In genomic region chr11:130180491-130180890, GRCh38 we compare ENCODE assay signal across 8 cellular contexts. TPM values are rescaled to one million over a fixed set of nuclear protein-coding genes. Genes with fewer than 3 reads are reported as not detected.
DNase-seq lines count a peak whose midpoint lies in the region; ATAC-seq and TF ChIP-seq lines count a peak whose summit lies in the region.

No MANE protein-coding gene starts in this region.

- H4K20me1 ChIP-seq in OCI-LY1 (ENCODE audit: insufficient read depth, low read length) = no peaks in the 10 kb centered on the region

- DNase-seq in heart left ventricle = no peak
- no peak for DNase-seq in cardiac septum (ENCODE audit: low spot score)
- peak; percentile 47 for DNase-seq in glomerular visceral epithelial cell (ENCODE audit: extremely low spot score)
- peak; percentile 41 to 47 for DNase-seq in thyroid gland
- no peak for DNase-seq in NCI-H1105 treated with DMSO at 0.1 percent for 48 hours (lab: John Stamatoyannopoulos, UW)
- no peak for DNase-seq in NCI-H774 (lab: John Stamatoyannopoulos, UW)

- peaks cover 4% of the 10 kb centered on the region; the same call in 1 of the 2 replicates for H3F3A ChIP-seq in OCI-LY1 (ENCODE audit: insufficient read depth, low read length)

- TF ChIP-seq POLR2A in heart left ventricle (IDR thresholded peaks at IDR 0.05) = no peak
- TF ChIP-seq POLR2A in thyroid gland (IDR thresholded peaks at IDR 0.05) = no peak

- peaks cover 61% of the 10 kb centered on the region for H3K79me2 ChIP-seq in OCI-LY1 (ENCODE audit: insufficient read depth, low read length)

- no peak for TF ChIP-seq CTCF in heart left ventricle (IDR thresholded peaks at IDR 0.05)
- TF ChIP-seq CTCF in OCI-LY1 (IDR thresholded peaks at IDR 0.05; ENCODE audit: low read length) = no peak
- TF ChIP-seq CTCF in thyroid gland (IDR thresholded peaks at IDR 0.05) = no peak

- ATAC-seq in heart left ventricle = peak in 1 of 4 donors; percentile 1
- no peak for ATAC-seq in HG03469 (IDR thresholded peaks at IDR 0.05; ENCODE audit: unreplicated experiment)

- H3K4me3 ChIP-seq in heart left ventricle (no peak overlapping the region), OCI-LY1 (ENCODE audit: low read depth, low read length, poor library complexity, severe bottlenecking) (peak overlapping the region; percentile 54), thyroid gland (replicated peaks in 1 of 3) (no peak overlapping the region)

- H3K4me1 ChIP-seq in heart left ventricle (peaks cover 4 to 50% (median 33%) of the 10 kb centered on the region in 12 donors), OCI-LY1 (ENCODE audit: insufficient read depth, low read length, severe bottlenecking) (peaks cover 94% of the 10 kb centered on the region), thyroid gland (peaks cover 44 to 56% of the 10 kb centered on the region in 2 donors)

- H3K27me3 ChIP-seq in heart left ventricle = no peaks in the 10 kb centered on the region
- no peaks in the 10 kb centered on the region for H3K27me3 ChIP-seq in OCI-LY1 (ENCODE audit: insufficient read depth, low read length)
- no peaks in the 10 kb centered on the region for H3K27me3 ChIP-seq in thyroid gland

- H3K9me2 ChIP-seq in OCI-LY1 (ENCODE audit: low read depth, low read length) = no peaks in the 10 kb centered on the region

- H2AFZ ChIP-seq in OCI-LY1 (ENCODE audit: low read length) = no peak overlapping the region

- peak overlapping the region in 10 of 12 donors; percentile 6 to 82 (median 62) for H3K27ac ChIP-seq in heart left ventricle
- peak overlapping the region; percentile 100 for H3K27ac ChIP-seq in OCI-LY1 (ENCODE audit: low read depth, low read length, poor library complexity, severe bottlenecking)
- peak overlapping the region; percentile 80 to 95 (median 90) for H3K27ac ChIP-seq in thyroid gland

- WGBS in heart left ventricle, 4 donors = 62 to 70% (median 68%) methylated on average over 4 of the region's 4 CpGs
- WGBS in thyroid gland, 2 donors = 33 to 43% methylated on average over 4 of the region's 4 CpGs

- H3K9me3 ChIP-seq in heart left ventricle (peaks cover 0 to 3% (median 0%) of the 10 kb centered on the region in 12 donors), OCI-LY1 (ENCODE audit: low read length) (no peaks in the 10 kb centered on the region), thyroid gland (no peaks in the 10 kb centered on the region)

- peak overlapping the region; percentile 85 for H3K4me2 ChIP-seq in OCI-LY1 (ENCODE audit: low read length)

- peak overlapping the region; percentile 80 for H3K9ac ChIP-seq in OCI-LY1 (ENCODE audit: low read length)

- no peaks in the 10 kb centered on the region for H3K36me3 ChIP-seq in heart left ventricle
- peaks cover 30% of the 10 kb centered on the region for H3K36me3 ChIP-seq in OCI-LY1 (ENCODE audit: insufficient read depth, low read length)
- no peaks in the 10 kb centered on the region for H3K36me3 ChIP-seq in thyroid gland

- intact Hi-C loops in heart left ventricle (cut with DNase I) (no loop called here), cardiac septum (cut with DNase I) (no loop called here), thyroid gland (cut with DNase I) (no loop called here)

RNA-seq across cellular contexts. Expression of gene ST14, which starts 20.9 kb away (rescaled TPM):
- total RNA-seq in heart left ventricle (10 to 100 TPM in 1 of 9 donors, 1 to 10 TPM in 4, under 1 TPM in 4; 0.37 to 13.0 (median 1.3) TPM), cardiac septum (0.65 TPM), thyroid gland (100 to 1,000 TPM in 2 of 4 donors, 10 to 100 TPM in 2; 53.3 to 102 (median 90.7) TPM)
- polyA plus RNA-seq in heart left ventricle = 1 to 10 TPM in 1 of 2 donors, under 1 TPM in 1; 0.61 to 1.4 TPM

Comparison
In these comparisons a context has a peak if more than half of its experiments do, and no peak if none do; other contexts are left out.
1. DNase-seq: peak in glomerular visceral epithelial cell (single experiment) and thyroid gland (2 of 2); none in heart left ventricle (0 of 5), cardiac septum (single experiment), NCI-H1105 treated with DMSO at 0.1 percent for 48 hours (single experiment) and NCI-H774 (single experiment).
2. Peak in every context shown above with its lines, with median percentiles within 50 percentile points of each other: H3K27ac ChIP-seq.